23 cellular contexts compared by ENCODE assay signal in the genomic region with DNA sequence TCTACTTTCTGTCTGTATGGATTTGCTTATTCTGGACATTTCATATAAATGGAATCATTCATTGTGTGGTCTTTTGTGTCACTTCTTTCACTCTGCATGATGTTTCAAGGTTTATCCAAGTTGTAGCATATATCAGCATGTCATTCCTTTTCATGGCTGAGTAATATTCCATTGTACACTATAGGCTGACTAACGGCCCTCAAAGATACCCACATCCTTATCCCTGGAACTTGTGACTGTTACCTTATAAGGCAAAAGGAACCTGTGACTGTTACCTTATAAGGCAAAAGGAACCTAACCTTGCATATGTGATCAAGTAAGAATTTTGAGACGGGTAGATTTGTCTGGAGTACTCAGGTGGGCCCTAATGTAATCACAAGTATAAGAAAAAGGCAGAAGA.
"Had no signal": no experiment of that assay in that cellular context is flagged by ENCODE, and none has a peak within 500 bp of the region (broad histone marks: within the 10 kb centered on the region; RNA-seq: fewer than 3 reads in every experiment).

No MANE protein-coding gene starts in this region.

- H3K36me3 ChIP-seq: MG63 had no signal

- H3K9ac ChIP-seq: SK-N-SH had no signal

- H3K27me3 ChIP-seq: MG63 had no signal

- DNase-seq: Karpas-422, KG1, MG63, NCI-H1092, NCI-H1105 treated with DMSO at 0.1 percent for 48 hours, NCI-H1417 treated with DMSO at 0.1 percent for 48 hours, NCI-H146, NCI-H1694 treated with DMSO at 0.1 percent for 48 hours, NCI-H1930, NCI-H2081, NCI-H2107, NCI-H2227 treated with DMSO at 0.1 percent for 48 hours, NCI-H524, NCI-H526 treated with DMSO at 0.1 percent for 48 hours, NCI-H774, PC-3, SHP77, SK-N-SH, SW 1271 had no signal

- ATAC-seq: Panc1, PC-3 had no signal

- FAIRE-seq: HTR-8/SVneo had no signal

- H3K4me2 ChIP-seq: SK-N-SH had no signal

- H3K27ac ChIP-seq: HL-60, RWPE1 had no signal

- H3K9me3 ChIP-seq: MG63, SK-N-SH had no signal

- H3K4me3 ChIP-seq: MG63 had no signal
